27 cellular contexts compared by ENCODE assay signal in the genomic region with DNA sequence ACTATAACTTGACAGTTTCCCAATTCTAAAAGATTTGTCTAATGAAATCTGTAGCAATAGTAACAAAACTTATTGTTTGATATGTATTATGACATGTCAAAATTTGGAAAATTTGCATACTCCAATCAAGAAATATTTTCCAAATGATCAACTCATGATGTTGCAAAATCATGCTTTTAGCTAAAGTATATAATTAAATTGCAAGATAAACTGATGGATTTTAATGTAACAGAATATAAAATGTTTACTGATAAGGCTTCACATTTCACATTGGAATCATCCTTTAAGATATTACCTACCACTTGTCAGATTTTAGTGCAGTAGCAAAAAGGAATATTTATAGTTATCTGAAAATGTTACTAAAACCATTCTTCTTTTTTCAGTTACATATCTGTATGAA.
"Had no signal": no experiment of that assay in that cellular context is flagged by ENCODE, and none has a peak within 500 bp of the region (broad histone marks: within the 10 kb centered on the region; RNA-seq: fewer than 3 reads in every experiment).

No MANE protein-coding gene starts in this region.

- ATAC-seq: stimulated activated effector memory CD8-positive, alpha-beta T cell treated with anti-CD3 and anti-CD28 coated beads, Interleukin-12 subunit alpha, Interleukin-12 subunit beta, amount 100 ng/mL, for 72 hours; stimulated activated memory B cell treated with anti-CD40 and anti-IgM and Interleukin-4, amounts not matched to agents 10 μg/mL and 1 μg/mL and 100 μg/mL, for 72 hours; stimulated activated naive B cell treated with anti-CD40 and anti-IgM and Interleukin-4, amounts not matched to agents 10 μg/mL and 1 μg/mL and 100 μg/mL, for 72 hours; stimulated activated naive CD8-positive, alpha-beta T cell treated with anti-CD3 and anti-CD28 coated beads, Interleukin-15, amount 100 ng/mL, for 72 hours; stimulated activated naive CD8-positive, alpha-beta T cell treated with anti-CD3 and anti-CD28 coated beads, Interleukin-15, Interleukin-2, amounts not matched to agents 100 U/mL and 50 U/mL, for 24 hours; upper lobe of right lung had no signal

- H3K36me3 ChIP-seq: stomach, suprapubic skin, thoracic aorta, thyroid gland, tibial artery, tibial nerve, transverse colon, upper lobe of left lung, upper lobe of right lung, uterus, vagina had no signal

- H3K4me3 ChIP-seq: stomach, suprapubic skin, testis, thoracic aorta, thyroid gland, tibial artery, tibial nerve, transverse colon, upper lobe of left lung, upper lobe of right lung, uterus, vagina had no signal

- DNase-seq: stimulated activated CD4-positive, alpha-beta T cell treated with anti-CD3 and anti-CD28 coated beads, Interleukin-2, amount 100 ng/mL, for 48 hours; stimulated activated CD4-positive, alpha-beta T cell treated with anti-CD3 and anti-CD28 coated beads, Interleukin-4, amount 100 ng/mL, for 1 hour; stimulated activated CD4-positive, alpha-beta T cell treated with anti-CD3 and anti-CD28 coated beads, Interleukin-4, amount 100 ng/mL, for 24 hours; stimulated activated CD4-positive, alpha-beta T cell treated with anti-CD3 and anti-CD28 coated beads, Interleukin-4, amount 100 ng/mL, for 4 hours; stimulated activated CD8-positive, alpha-beta memory T cell treated with anti-CD3 and anti-CD28 coated beads, Interleukin-4, amount 100 ng/mL, for 48 hours; stimulated activated naive B cell treated with anti-CD40 and anti-IgM and Interleukin-4, amounts not matched to agents 10 μg/mL and 1 μg/mL and 100 μg/mL, for 72 hours; stimulated activated naive CD4-positive, alpha-beta T cell; stimulated activated naive CD4-positive, alpha-beta T cell treated with Interleukin-2 at 50 U/mL for 16 hours; stimulated activated naive CD8-positive, alpha-beta T cell treated with anti-CD3 and anti-CD28 coated beads, Interleukin-15, amount 100 ng/mL, for 72 hours; stimulated activated naive CD8-positive, alpha-beta T cell treated with anti-CD3 and anti-CD28 coated beads, Interleukin-15, Interleukin-2, amounts not matched to agents 100 U/mL and 50 U/mL, for 24 hours; stomach; substantia nigra; testis; thyroid gland; tibial artery; transverse colon; trophoblast cell; upper lobe of left lung; upper lobe of right lung; uterus had no signal

- H3K9me3 ChIP-seq: stomach, suprapubic skin, testis, thoracic aorta, thyroid gland, tibial artery, tibial nerve, transverse colon, upper lobe of left lung, upper lobe of right lung, uterus, vagina had no signal

- FAIRE-seq: urothelium cell line had no signal

- H3K27ac ChIP-seq: stomach, suprapubic skin, testis, thoracic aorta, thyroid gland, tibial artery, tibial nerve, transverse colon, upper lobe of left lung, upper lobe of right lung, uterus, vagina had no signal

- H3K4me1 ChIP-seq: stomach, suprapubic skin, testis, thyroid gland, tibial artery, tibial nerve, transverse colon, upper lobe of left lung, upper lobe of right lung, uterus, vagina had no signal

- H3K27me3 ChIP-seq: stomach, suprapubic skin, testis, thyroid gland, tibial artery, tibial nerve, transverse colon, upper lobe of left lung, upper lobe of right lung, uterus, vagina had no signal
